Comparison of ENCODE assay signal across 21 cellular contexts in the genomic region with DNA sequence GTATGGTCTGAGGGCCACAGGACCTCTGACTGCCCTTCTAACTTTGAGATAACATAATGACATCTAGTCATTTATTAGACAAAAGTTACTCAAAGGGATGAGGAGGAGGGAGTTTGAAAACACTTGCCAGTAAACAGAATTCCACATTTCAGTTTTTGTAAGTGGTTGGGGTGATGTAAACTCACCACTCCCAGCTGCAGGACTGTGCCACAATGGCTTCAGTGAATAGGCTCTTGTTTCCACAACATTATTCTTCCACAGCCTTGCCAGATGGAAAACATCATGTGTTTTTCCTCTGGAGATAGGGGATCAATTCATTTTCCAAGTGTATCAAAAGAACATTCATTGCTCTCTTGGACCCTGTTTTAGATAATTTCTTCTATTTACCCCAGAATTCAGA.
DNase-seq lines count a peak whose midpoint lies in the region; ATAC-seq and TF ChIP-seq lines count a peak whose summit lies in the region.
"Had no signal": no experiment of that assay in that cellular context is flagged by ENCODE, and none has a peak within 500 bp of the region (broad histone marks: within the 10 kb centered on the region; RNA-seq: fewer than 3 reads in every experiment).

No MANE protein-coding gene starts in this region.

- no peak for TF ChIP-seq CTCF in fibroblast of the aortic adventitia (IDR thresholded peaks at IDR 0.05; ENCODE audit: insufficient read depth, low read length)

- no peak overlapping the region for H3K4me3 ChIP-seq in fibroblast of the aortic adventitia (ENCODE audit: low read depth, low read length)
- H3K4me3 ChIP-seq: BLaER1 treated with 17β-estradiol and CSF1 and Interleukin-3, amounts not matched to agents 10 nM and 100 nM had no signal

- in situ Hi-C loops in SK-MEL-5 (cut with HindIII; ENCODE audit: low pct_unique_long_range_greater_than_20kb, low sequenced_read_pairs) = no loop called here

- intact Hi-C loops in sciatic nerve (cut with DNase I) = no loop called here
- intact Hi-C loops in posterior vena cava (cut with DNase I) = no loop called here

- peak; percentile 69 for DNase-seq in COLO829 (ENCODE audit: low spot score)
- DNase-seq in SK-MEL-5 (ENCODE audit: low read depth, low spot score) = peak; percentile 42
- peak; percentile 9 for DNase-seq in fibroblast of the aortic adventitia (ENCODE audit: low read depth)
- no peak for DNase-seq in sciatic nerve (ENCODE audit: low spot score)
- no peak for DNase-seq in NCI-H146 (lab: John Stamatoyannopoulos, UW)
- no peak for DNase-seq in posterior vena cava (ENCODE audit: low spot score)
- DNase-seq in NCI-H2227 treated with DMSO at 0.1 percent for 48 hours (lab: John Stamatoyannopoulos, UW) = no peak
- DNase-seq: CD4-positive, alpha-beta memory T cell; DND-41; Karpas-422; MV-4-11; NCI-H1105 treated with DMSO at 0.1 percent for 48 hours; NCI-H1694; NCI-H2081; NCI-H2171; NCI-H446 treated with DMSO at 0.1 percent for 48 hours; NCI-H526 treated with DMSO at 0.1 percent for 48 hours; OCI-M1; SHP77; SK-N-SH had no signal

- peak; percentile 78 for ATAC-seq in sciatic nerve

Comparison
In these comparisons a context has a peak if more than half of its experiments do, and no peak if none do; other contexts are left out.
1. DNase-seq: peak in COLO829 (single experiment), SK-MEL-5 (single experiment) and fibroblast of the aortic adventitia (single experiment); none in sciatic nerve (single experiment), NCI-H146 (single experiment), posterior vena cava (single experiment) and NCI-H2227 treated with DMSO at 0.1 percent for 48 hours (single experiment).